14 cellular contexts compared by ENCODE assay signal in genomic region chr4:160142579-160142978, GRCh38.
A peak's percentile ranks its signal among the peaks of the same experiment; 100 is the strongest.
DNase-seq lines count a peak whose midpoint lies in the region; ATAC-seq and TF ChIP-seq lines count a peak whose summit lies in the region.
"Had no signal": no experiment of that assay in that cellular context is flagged by ENCODE, and none has a peak within 500 bp of the region (broad histone marks: within the 10 kb centered on the region; RNA-seq: fewer than 3 reads in every experiment).

No MANE protein-coding gene starts in this region.

- H3K9me2 ChIP-seq in PC-9 (ENCODE audit: insufficient read depth) = no peaks in the 10 kb centered on the region

- no TSS peak for BruUV-seq in PC-9 (replicated peaks; lab: Mats Ljungman, UMichigan)

- no peaks in the 10 kb centered on the region for H3K9me3 ChIP-seq in PC-9 (ENCODE audit: insufficient read depth, low read depth)
- no peaks in the 10 kb centered on the region for H3K9me3 ChIP-seq in uterus
- H3K9me3 ChIP-seq: ovary had no signal

- H4K20me1 ChIP-seq in PC-9 (ENCODE audit: insufficient read depth) = no peaks in the 10 kb centered on the region

- H3K4me1 Mint-ChIP-seq in activated T-helper 1 cell treated with anti-CD3 and anti-CD28 coated beads, Interleukin-12 subunit alpha, Interleukin-12 subunit beta, Interleukin-2, Interleukin-4 antibody, amounts not matched to agents 30 ng/mL and 10 ng/mL and 1 ng/mL, durations not matched to agents 14 hours and 24 hours and 36 hours (ENCODE audit: low read depth) = no peaks in the 10 kb centered on the region
- H3K4me1 Mint-ChIP-seq: activated naive CD8-positive, alpha-beta T cell treated with anti-CD3 and anti-CD28 coated beads, Interleukin-2, amount 10 ng/mL, durations not matched to agents 7 days and 5 days had no signal

- H3K27ac ChIP-seq in PC-9 (no peak overlapping the region), uterus (no peak overlapping the region)
- H3K27ac ChIP-seq: ovary had no signal

- H3K4me3 ChIP-seq in PC-9 (no peak overlapping the region), uterus (no peak overlapping the region)
- H3K4me3 ChIP-seq: dorsolateral prefrontal cortex, lung, ovary had no signal

- H3K27me3 ChIP-seq in PC-9 (ENCODE audit: insufficient read depth, low read depth) (no peaks in the 10 kb centered on the region), uterus (no peaks in the 10 kb centered on the region)
- H3K27me3 ChIP-seq: dorsolateral prefrontal cortex, ovary had no signal

- peaks cover 3% of the 10 kb centered on the region for H3K9me3 Mint-ChIP-seq in activated T-helper 1 cell treated with anti-CD3 and anti-CD28 coated beads, Interleukin-12 subunit alpha, Interleukin-12 subunit beta, Interleukin-2, Interleukin-4 antibody, amounts not matched to agents 30 ng/mL and 10 ng/mL and 1 ng/mL, durations not matched to agents 14 hours and 24 hours and 36 hours
- H3K9me3 Mint-ChIP-seq: activated naive CD8-positive, alpha-beta T cell treated with anti-CD3 and anti-CD28 coated beads, Interleukin-2, amount 10 ng/mL, durations not matched to agents 7 days and 5 days had no signal

- no peak overlapping the region for H3K4me3 Mint-ChIP-seq in activated T-helper 1 cell treated with anti-CD3 and anti-CD28 coated beads, Interleukin-12 subunit alpha, Interleukin-12 subunit beta, Interleukin-2, Interleukin-4 antibody, amounts not matched to agents 30 ng/mL and 10 ng/mL and 1 ng/mL, durations not matched to agents 14 hours and 24 hours and 36 hours
- H3K4me3 Mint-ChIP-seq: activated naive CD8-positive, alpha-beta T cell treated with anti-CD3 and anti-CD28 coated beads, Interleukin-2, amount 10 ng/mL, durations not matched to agents 7 days and 5 days had no signal

- H2AFZ ChIP-seq in PC-9 = peak overlapping the region; percentile 16; the same call in 1 of the 2 replicates

- H3K79me2 ChIP-seq in PC-9 (ENCODE audit: low read depth) = no peaks in the 10 kb centered on the region

- intact Hi-C loops in PC-9 (cut with micrococcal nuclease; ENCODE audit: unreplicated experiment) = no loop called here
- intact Hi-C loops in uterus (cut with DNase I; ENCODE audit: low total_unique reads) = no loop called here
- intact Hi-C loops in activated T-helper 1 cell treated with anti-CD3 and anti-CD28 coated beads, Interleukin-12 subunit alpha, Interleukin-12 subunit beta, Interleukin-2, Interleukin-4 antibody, amounts not matched to agents 30 ng/mL and 10 ng/mL and 1 ng/mL, durations not matched to agents 14 hours and 24 hours and 36 hours (cut with micrococcal nuclease) = no loop called here

- ATAC-seq in GM18873 (IDR thresholded peaks at IDR 0.05; ENCODE audit: low FRiP score, unreplicated experiment) = peak; percentile 99
- peak; percentile 99 for ATAC-seq in GM21576 (IDR thresholded peaks at IDR 0.05; ENCODE audit: unreplicated experiment)
- peak; percentile 99 for ATAC-seq in HG03095 (IDR thresholded peaks at IDR 0.05; ENCODE audit: unreplicated experiment)

- no peaks in the 10 kb centered on the region for H3F3A ChIP-seq in PC-9 (ENCODE audit: insufficient read depth, low read depth)

- DNase-seq in PC-9 (no peak), DMS153 (lab: John Stamatoyannopoulos, UW) (no peak), uterus (no peak), DMS53 treated with DMSO at 0.1 percent for 48 hours (lab: John Stamatoyannopoulos, UW; ENCODE audit: unreplicated experiment) (no peak)
- no peak for DNase-seq in activated T-helper 1 cell treated with anti-CD3 and anti-CD28 coated beads, Interleukin-12 subunit alpha, Interleukin-12 subunit beta, Interleukin-2, Interleukin-4 antibody, amounts not matched to agents 30 ng/mL and 10 ng/mL and 1 ng/mL, durations not matched to agents 14 hours and 24 hours and 36 hours (ENCODE audit: low spot score)
- DNase-seq: activated CD4-positive, alpha-beta T cell treated with anti-CD3 and anti-CD28 coated beads, Interleukin-2, amount 50 U/mL, for 4 hours; activated naive CD8-positive, alpha-beta T cell treated with anti-CD3 and anti-CD28 coated beads, Interleukin-2, amount 10 ng/mL, durations not matched to agents 7 days and 5 days; dorsolateral prefrontal cortex; NCI-H510A; ovary had no signal

- H3K36me3 ChIP-seq in PC-9 (ENCODE audit: low read depth) (no peaks in the 10 kb centered on the region), uterus (no peaks in the 10 kb centered on the region)
- H3K36me3 ChIP-seq: ovary had no signal

- TF ChIP-seq POLR2A in uterus (IDR thresholded peaks at IDR 0.05) = no peak

- H3K36me3 Mint-ChIP-seq in activated T-helper 1 cell treated with anti-CD3 and anti-CD28 coated beads, Interleukin-12 subunit alpha, Interleukin-12 subunit beta, Interleukin-2, Interleukin-4 antibody, amounts not matched to agents 30 ng/mL and 10 ng/mL and 1 ng/mL, durations not matched to agents 14 hours and 24 hours and 36 hours (ENCODE audit: low read depth) = no peaks in the 10 kb centered on the region
- H3K36me3 Mint-ChIP-seq: activated naive CD8-positive, alpha-beta T cell treated with anti-CD3 and anti-CD28 coated beads, Interleukin-2, amount 10 ng/mL, durations not matched to agents 7 days and 5 days had no signal

- CTCF ChIA-PET in PC-9 (lab: Charles Lee) = no interaction called here

- H3K27ac Mint-ChIP-seq in activated T-helper 1 cell treated with anti-CD3 and anti-CD28 coated beads, Interleukin-12 subunit alpha, Interleukin-12 subunit beta, Interleukin-2, Interleukin-4 antibody, amounts not matched to agents 30 ng/mL and 10 ng/mL and 1 ng/mL, durations not matched to agents 14 hours and 24 hours and 36 hours = no peak overlapping the region
- H3K27ac Mint-ChIP-seq: activated naive CD8-positive, alpha-beta T cell treated with anti-CD3 and anti-CD28 coated beads, Interleukin-2, amount 10 ng/mL, durations not matched to agents 7 days and 5 days had no signal

- H3K4me1 ChIP-seq in PC-9 (replicated peaks; ENCODE audit: insufficient read depth) (no peaks in the 10 kb centered on the region), uterus (no peaks in the 10 kb centered on the region)

- no peak overlapping the region for H3K4me2 ChIP-seq in PC-9

- POLR2A ChIA-PET in PC-9 (lab: Charles Lee; ENCODE audit: unreplicated experiment) = no interaction called here

- TF ChIP-seq CTCF in PC-9 (conservative IDR thresholded peaks at IDR 0.05) (no peak), uterus (IDR thresholded peaks at IDR 0.05) (no peak)

- H3K27me3 Mint-ChIP-seq in activated T-helper 1 cell treated with anti-CD3 and anti-CD28 coated beads, Interleukin-12 subunit alpha, Interleukin-12 subunit beta, Interleukin-2, Interleukin-4 antibody, amounts not matched to agents 30 ng/mL and 10 ng/mL and 1 ng/mL, durations not matched to agents 14 hours and 24 hours and 36 hours (ENCODE audit: insufficient read depth) = no peaks in the 10 kb centered on the region
- H3K27me3 Mint-ChIP-seq: activated naive CD8-positive, alpha-beta T cell treated with anti-CD3 and anti-CD28 coated beads, Interleukin-2, amount 10 ng/mL, durations not matched to agents 7 days and 5 days had no signal
